ENCODE assay signal across 1 cellular context in genomic region chr7:27784399-27785053, GRCh38.
TF ChIP-seq lines count a peak whose summit lies in the region.

No MANE protein-coding gene starts in this region.

TF ChIP-seq in WTC11, 78 proteins besides CTCF, POLR2A, EP300 and RAD21 (continued from another document):
- TF ChIP-seq, protein P1, sequence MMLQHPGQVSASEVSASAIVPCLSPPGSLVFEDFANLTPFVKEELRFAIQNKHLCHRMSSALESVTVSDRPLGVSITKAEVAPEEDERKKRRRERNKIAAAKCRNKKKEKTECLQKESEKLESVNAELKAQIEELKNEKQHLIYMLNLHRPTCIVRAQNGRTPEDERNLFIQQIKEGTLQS (CRISPR knock-in tag; conservative IDR thresholded peaks at IDR 0.05): no peak
- TF ChIP-seq ETV6 (CRISPR knock-in tag; IDR thresholded peaks at IDR 0.05) (no peak), PRRX2 (CRISPR knock-in tag; IDR thresholded peaks at IDR 0.05) (no peak), JAZF1 (CRISPR knock-in tag; IDR thresholded peaks at IDR 0.05) (no peak), NR3C1 (CRISPR knock-in tag; conservative IDR thresholded peaks at IDR 0.05; ENCODE audit: low read depth) (no peak), MAX (CRISPR knock-in tag; IDR thresholded peaks at IDR 0.05) (no peak), RORB (CRISPR knock-in tag; IDR thresholded peaks at IDR 0.05) (no peak), OVOL2 (CRISPR knock-in tag; IDR thresholded peaks at IDR 0.05; ENCODE audit: borderline replicate concordance) (no peak)
- TF ChIP-seq, protein P2, sequence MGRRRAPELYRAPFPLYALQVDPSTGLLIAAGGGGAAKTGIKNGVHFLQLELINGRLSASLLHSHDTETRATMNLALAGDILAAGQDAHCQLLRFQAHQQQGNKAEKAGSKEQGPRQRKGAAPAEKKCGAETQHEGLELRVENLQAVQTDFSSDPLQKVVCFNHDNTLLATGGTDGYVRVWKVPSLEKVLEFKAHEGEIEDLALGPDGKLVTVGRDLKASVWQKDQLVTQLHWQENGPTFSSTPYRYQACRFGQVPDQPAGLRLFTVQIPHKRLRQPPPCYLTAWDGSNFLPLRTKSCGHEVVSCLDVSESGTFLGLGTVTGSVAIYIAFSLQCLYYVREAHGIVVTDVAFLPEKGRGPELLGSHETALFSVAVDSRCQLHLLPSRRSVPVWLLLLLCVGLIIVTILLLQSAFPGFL (CRISPR knock-in tag; IDR thresholded peaks at IDR 0.05; ENCODE audit: borderline replicate concordance): no peak
- TF ChIP-seq, protein P3, sequence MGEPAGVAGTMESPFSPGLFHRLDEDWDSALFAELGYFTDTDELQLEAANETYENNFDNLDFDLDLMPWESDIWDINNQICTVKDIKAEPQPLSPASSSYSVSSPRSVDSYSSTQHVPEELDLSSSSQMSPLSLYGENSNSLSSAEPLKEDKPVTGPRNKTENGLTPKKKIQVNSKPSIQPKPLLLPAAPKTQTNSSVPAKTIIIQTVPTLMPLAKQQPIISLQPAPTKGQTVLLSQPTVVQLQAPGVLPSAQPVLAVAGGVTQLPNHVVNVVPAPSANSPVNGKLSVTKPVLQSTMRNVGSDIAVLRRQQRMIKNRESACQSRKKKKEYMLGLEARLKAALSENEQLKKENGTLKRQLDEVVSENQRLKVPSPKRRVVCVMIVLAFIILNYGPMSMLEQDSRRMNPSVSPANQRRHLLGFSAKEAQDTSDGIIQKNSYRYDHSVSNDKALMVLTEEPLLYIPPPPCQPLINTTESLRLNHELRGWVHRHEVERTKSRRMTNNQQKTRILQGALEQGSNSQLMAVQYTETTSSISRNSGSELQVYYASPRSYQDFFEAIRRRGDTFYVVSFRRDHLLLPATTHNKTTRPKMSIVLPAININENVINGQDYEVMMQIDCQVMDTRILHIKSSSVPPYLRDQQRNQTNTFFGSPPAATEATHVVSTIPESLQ (CRISPR knock-in tag; IDR thresholded peaks at IDR 0.05): no peak
